Comparison of ENCODE assay signal across 1 cellular context in genomic region chr9:74974558-74974957, GRCh38.
TF ChIP-seq lines count a peak whose summit lies in the region.

No MANE protein-coding gene starts in this region.

TF ChIP-seq in K562, 482 proteins besides CTCF, POLR2A, EP300 and RAD21:
- TF ChIP-seq PKNOX1 (IDR thresholded peaks at IDR 0.05) (peak; percentile 65), PBX2 (CRISPR knock-in tag; IDR thresholded peaks at IDR 0.05; ENCODE audit: low read depth) (no peak), PBX2 (tag; conservative IDR thresholded peaks at IDR 0.05; ENCODE audit: low read depth) (peak; percentile 35), HNRNPLL (IDR thresholded peaks at IDR 0.05; ENCODE audit: low read depth, low read length, poor library complexity, severe bottlenecking) (no peak)
